Comparison of ENCODE assay signal across 19 cellular contexts in the genomic region with DNA sequence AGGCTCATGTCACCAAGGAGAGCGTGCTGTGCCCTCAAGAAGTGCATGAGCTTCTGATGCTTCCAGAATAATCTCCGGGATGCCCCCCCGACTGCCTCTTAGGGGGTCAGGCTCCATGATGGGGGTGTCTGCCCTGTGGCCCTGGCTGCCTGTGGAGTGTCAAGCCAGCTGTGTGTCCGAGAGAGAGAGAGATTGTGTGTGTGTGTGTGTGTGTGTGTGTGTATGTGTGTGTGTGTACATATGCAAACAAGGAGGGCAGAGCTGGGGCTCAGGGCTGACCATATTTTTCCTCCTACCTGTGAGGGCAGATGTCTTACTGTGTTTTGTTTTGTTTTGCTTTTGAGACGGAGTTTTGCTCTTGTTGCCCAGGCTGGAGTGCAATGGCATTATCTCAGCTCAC. TPM values are rescaled to one million over a fixed set of nuclear protein-coding genes. Genes with fewer than 3 reads are reported as not detected.
DNase-seq lines count a peak whose midpoint lies in the region; ATAC-seq lines count a peak whose summit lies in the region.
"Had no signal": no experiment of that assay in that cellular context is flagged by ENCODE, and none has a peak within 500 bp of the region (broad histone marks: within the 10 kb centered on the region; RNA-seq: fewer than 3 reads in every experiment).

No MANE protein-coding gene starts in this region.

- H3K79me1 ChIP-seq in mesendoderm (ENCODE audit: low read length) = no peaks in the 10 kb centered on the region

- no peak overlapping the region for H3K4ac ChIP-seq in mesendoderm (ENCODE audit: low read depth, low read length)

- H3K4me2 ChIP-seq in mesendoderm (ENCODE audit: low read length) = no peak overlapping the region

- no peak overlapping the region for H2BK120ac ChIP-seq in mesendoderm (ENCODE audit: low read depth, low read length)

- no peak overlapping the region for H2BK5ac ChIP-seq in mesendoderm (ENCODE audit: low read length)

- H2AK5ac ChIP-seq in mesendoderm (ENCODE audit: low read length) = no peak overlapping the region

- peaks cover 3% of the 10 kb centered on the region for H3K4me1 ChIP-seq in mesendoderm (ENCODE audit: control insufficient read depth, low read depth, low read length)

- no peak overlapping the region for H4K5ac ChIP-seq in mesendoderm (ENCODE audit: low read length)

- no peak overlapping the region for H3K27ac ChIP-seq in mesendoderm (ENCODE audit: low read depth, low read length)
- H3K27ac ChIP-seq: gastrocnemius medialis, skin epidermis, suprapubic skin had no signal

- H3K4me3 ChIP-seq in mesendoderm (ENCODE audit: low read length) = no peak overlapping the region
- H3K4me3 ChIP-seq: gastrocnemius medialis, lung, skin epidermis, suprapubic skin had no signal

- H3K18ac ChIP-seq in mesendoderm (ENCODE audit: low read length) = no peak overlapping the region

- H3K36me3 ChIP-seq in mesendoderm (ENCODE audit: control insufficient read depth, insufficient read depth, low read length) = no peaks in the 10 kb centered on the region
- H3K36me3 ChIP-seq: gastrocnemius medialis had no signal

- ATAC-seq in GM18511 (IDR thresholded peaks at IDR 0.05; ENCODE audit: unreplicated experiment) (peak; percentile 34), HG03354 (IDR thresholded peaks at IDR 0.05; ENCODE audit: poor library complexity, severe bottlenecking, unreplicated experiment) (peak; percentile 38)
- ATAC-seq: gastrocnemius medialis; HCT116; naive thymus-derived CD8-positive, alpha-beta T cell had no signal

- WGBS in mesendoderm (ENCODE audit: extremely low coverage, insufficient coverage, low lambda C conversion rate) = no CpG with 5 or more reads among the region's 5 CpGs

- H3K23ac ChIP-seq in mesendoderm (ENCODE audit: low read length) = no peak overlapping the region

- H3K79me2 ChIP-seq in mesendoderm (ENCODE audit: control insufficient read depth, insufficient read depth, low read length) = no peaks in the 10 kb centered on the region

- H3K27me3 ChIP-seq in mesendoderm (ENCODE audit: insufficient read depth, low read length, poor library complexity) = no peaks in the 10 kb centered on the region
- H3K27me3 ChIP-seq: gastrocnemius medialis, suprapubic skin had no signal

- DNase-seq in COLO668 (lab: John Stamatoyannopoulos, UW; ENCODE audit: unreplicated experiment) = peak; percentile 21
- DNase-seq in germinal center (ENCODE audit: low spot score) = peak; percentile 26
- DNase-seq in NCI-H446 (lab: John Stamatoyannopoulos, UW) = no peak
- no peak for DNase-seq in activated effector memory CD4-positive, alpha-beta T cell treated with anti-CD3 and anti-CD28 coated beads, Interleukin-2, amount 50 U/mL, for 16 hours
- DNase-seq in mesenteric fat pad (ENCODE audit: low spot score) = no peak
- no peak for DNase-seq in mesendoderm
- DNase-seq: activated naive CD8-positive, alpha-beta T cell treated with anti-CD3 and anti-CD28 coated beads, Interleukin-2, amount 10 ng/mL, durations not matched to agents 7 days and 5 days; erythroblast; gastrocnemius medialis; NCI-H187 treated with DMSO at 0.1 percent for 48 hours; stimulated activated CD4-positive, alpha-beta T cell treated with anti-CD3 and anti-CD28 coated beads, Interleukin-4, amount 100 ng/mL, for 24 hours; stimulated activated CD8-positive, alpha-beta memory T cell treated with anti-CD3 and anti-CD28 coated beads, Interleukin-4, amount 100 ng/mL, for 48 hours had no signal

- H3K9ac ChIP-seq in mesendoderm (ENCODE audit: low read length) = no peak overlapping the region

- H2BK15ac ChIP-seq in mesendoderm (replicated peaks; ENCODE audit: low read depth) = no peak overlapping the region

- no peak overlapping the region for H4K8ac ChIP-seq in mesendoderm (ENCODE audit: low read depth, low read length)

- H3K56ac ChIP-seq in mesendoderm (ENCODE audit: low read length) = no peak overlapping the region

RNA-seq across cellular contexts. Expression of a gene that starts 5.6 kb away (rescaled TPM):
- total RNA-seq in mesenteric fat pad = 436 TPM
- polyA plus RNA-seq in mesendoderm (2013, experiment 1 of 2) = 9.7 TPM
- polyA plus RNA-seq in mesendoderm (2013, experiment 2 of 2) = 9.5 TPM

Comparison
In these comparisons a context has a peak if more than half of its experiments do, and no peak if none do; other contexts are left out.
1. DNase-seq: peak in COLO668 (single experiment) and germinal center (single experiment); none in NCI-H446 (0 of 2), activated effector memory CD4-positive, alpha-beta T cell treated with anti-CD3 and anti-CD28 coated beads, Interleukin-2, amount 50 U/mL, for 16 hours (single experiment), mesenteric fat pad (single experiment) and mesendoderm (single experiment).